In the genomic region with DNA sequence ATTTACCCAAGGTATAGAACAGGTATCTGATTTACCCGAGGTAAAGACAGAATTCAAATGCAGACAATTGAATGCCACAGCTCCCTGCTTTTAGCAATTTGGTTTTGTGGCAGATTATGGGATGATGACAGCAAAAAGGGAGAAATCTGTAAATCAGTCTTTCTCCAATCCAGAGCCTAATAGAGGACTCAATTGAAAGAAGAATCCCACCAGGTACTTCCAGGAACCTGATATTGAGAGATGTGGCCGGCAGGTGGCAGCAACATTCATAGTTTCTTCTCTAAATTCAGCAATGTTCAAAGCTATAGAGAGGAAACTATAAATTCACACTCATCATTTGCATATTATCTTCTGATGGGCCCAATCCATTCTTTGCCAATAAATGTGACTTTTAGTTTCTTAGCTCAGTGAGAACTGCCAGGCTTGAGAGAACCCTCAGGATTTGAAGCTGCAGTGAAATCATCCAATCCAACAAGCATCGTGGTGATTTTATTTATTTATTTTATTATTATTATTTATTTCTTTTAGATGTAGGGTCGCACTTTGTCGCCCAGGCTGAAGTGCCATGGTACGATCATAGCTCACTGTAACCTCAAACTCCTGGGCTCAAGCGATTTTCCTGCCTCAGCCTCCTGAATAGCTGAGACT, we compare ENCODE assay signal across 8 cellular contexts. TPM values are rescaled to one million over a fixed set of nuclear protein-coding genes. Genes with fewer than 3 reads are reported as not detected.
DNase-seq lines count a peak whose midpoint lies in the region; ATAC-seq, FAIRE-seq and TF ChIP-seq lines count a peak whose summit lies in the region.

No MANE protein-coding gene starts in this region.

- peak; percentile 74 to 81 for TF ChIP-seq RAD21 in liver (IDR thresholded peaks at IDR 0.05)

- DNase-seq in A172 (ENCODE audit: low spot score) = peak; percentile 40
- DNase-seq in GM19239 (ENCODE audit: insufficient read length, low spot score) = peak; percentile 43
- DNase-seq in NCI-H345 (lab: John Stamatoyannopoulos, UW) = peak; percentile 59
- peak; percentile 50 to 52 for DNase-seq in central memory CD8-positive, alpha-beta T cell (ENCODE audit: low spot score in 2 of 2)
- DNase-seq in stimulated activated CD8-positive, alpha-beta memory T cell treated with anti-CD3 and anti-CD28 coated beads, Interleukin-12 subunit alpha, Interleukin-12 subunit beta, amount 100 ng/mL, for 1 hour (ENCODE audit: low read depth) = peak; percentile 61

- peak; percentile 61 for TF ChIP-seq CTCF in liver (IDR thresholded peaks at IDR 0.05; ENCODE audit: low read depth, low read length, missing input control)

- no peak overlapping the region for H3K27ac ChIP-seq in liver (ENCODE audit: low read depth in 1 of 2, low read length in 2 of 2)

- peak; percentile 96 for FAIRE-seq in GM19239 (lab: Jason Lieb, UNC)

- H3K4me3 Mint-ChIP-seq in central memory CD8-positive, alpha-beta T cell = no peak overlapping the region

- no peaks in the 10 kb centered on the region for H3K36me3 ChIP-seq in liver (ENCODE audit: control insufficient read depth in 4 of 4, insufficient read depth in 3 of 4, low read depth in 1 of 4, low read length in 3 of 4)

- H3K4me1 Mint-ChIP-seq in central memory CD8-positive, alpha-beta T cell = no peaks in the 10 kb centered on the region

- H3K4me1 ChIP-seq in liver (ENCODE audit: control insufficient read depth in 4 of 4, insufficient read depth in 4 of 4, low read length in 3 of 4) = no peaks in the 10 kb centered on the region

- no peaks in the 10 kb centered on the region for H3K9me3 ChIP-seq in liver (ENCODE audit: control insufficient read depth in 4 of 4, low read length in 3 of 4)

- peak; percentile 68 to 73 for ATAC-seq in activated CD4-positive, CD25-positive, alpha-beta regulatory T cell treated with anti-CD3 and anti-CD28 coated beads, Interleukin-2, amount 50 U/mL, for 24 hours
- ATAC-seq in central memory CD8-positive, alpha-beta T cell (replicated peaks; ENCODE audit: extremely low read depth, poor library complexity, severe bottlenecking) = peak; percentile 52
- ATAC-seq in HG03460 (IDR thresholded peaks at IDR 0.05; ENCODE audit: unreplicated experiment) = no peak

- no peaks in the 10 kb centered on the region for H3K27me3 ChIP-seq in liver (ENCODE audit: control insufficient read depth in 4 of 4, insufficient read depth in 4 of 4, low read length in 3 of 4)

- no peaks in the 10 kb centered on the region for H3K9me3 Mint-ChIP-seq in central memory CD8-positive, alpha-beta T cell

- no peaks in the 10 kb centered on the region for H3K27me3 Mint-ChIP-seq in central memory CD8-positive, alpha-beta T cell

- no peak overlapping the region for H3K27ac Mint-ChIP-seq in central memory CD8-positive, alpha-beta T cell (ENCODE audit: low read depth)

- H3K4me3 ChIP-seq in liver (ENCODE audit: low read depth in 1 of 3, low read length in 3 of 3) = no peak overlapping the region

- 43% methylated on average over 7 of the region's 7 CpGs for WGBS in liver

- no peak overlapping the region for H3K9ac ChIP-seq in liver (ENCODE audit: low read depth in 1 of 2, low read length in 2 of 2)

- H3K36me3 Mint-ChIP-seq in central memory CD8-positive, alpha-beta T cell (ENCODE audit: insufficient read depth) = no peaks in the 10 kb centered on the region

TF ChIP-seq in liver, 16 proteins besides CTCF, POLR2A, EP300 and RAD21:
- TF ChIP-seq, protein P1, sequence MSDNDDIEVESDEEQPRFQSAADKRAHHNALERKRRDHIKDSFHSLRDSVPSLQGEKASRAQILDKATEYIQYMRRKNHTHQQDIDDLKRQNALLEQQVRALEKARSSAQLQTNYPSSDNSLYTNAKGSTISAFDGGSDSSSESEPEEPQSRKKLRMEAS (IDR thresholded peaks at IDR 0.05) = no peak
- TF ChIP-seq EGR1 (IDR thresholded peaks at IDR 0.05; ENCODE audit: low read depth in 2 of 2) (no peak), NR2F2 (IDR thresholded peaks at IDR 0.05) (no peak), FOXA1 (IDR thresholded peaks at IDR 0.05) (no peak), RXRA (IDR thresholded peaks at IDR 0.05) (no peak), GABPA (IDR thresholded peaks at IDR 0.05 in 1 of 2, conservative IDR thresholded peaks at IDR 0.05 in 1 of 2) (no peak), HNF4G (IDR thresholded peaks at IDR 0.05) (no peak), HNF4A (conservative IDR thresholded peaks at IDR 0.05) (no peak), JUND (IDR thresholded peaks at IDR 0.05) (no peak), YY1 (IDR thresholded peaks at IDR 0.05) (no peak), FOXA2 (IDR thresholded peaks at IDR 0.05) (no peak), SP1 (IDR thresholded peaks at IDR 0.05) (no peak), TAF1 (conservative IDR thresholded peaks at IDR 0.05) (no peak)
- TF ChIP-seq, protein P2, sequence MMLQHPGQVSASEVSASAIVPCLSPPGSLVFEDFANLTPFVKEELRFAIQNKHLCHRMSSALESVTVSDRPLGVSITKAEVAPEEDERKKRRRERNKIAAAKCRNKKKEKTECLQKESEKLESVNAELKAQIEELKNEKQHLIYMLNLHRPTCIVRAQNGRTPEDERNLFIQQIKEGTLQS (IDR thresholded peaks at IDR 0.05) = no peak
- TF ChIP-seq, protein P3, sequence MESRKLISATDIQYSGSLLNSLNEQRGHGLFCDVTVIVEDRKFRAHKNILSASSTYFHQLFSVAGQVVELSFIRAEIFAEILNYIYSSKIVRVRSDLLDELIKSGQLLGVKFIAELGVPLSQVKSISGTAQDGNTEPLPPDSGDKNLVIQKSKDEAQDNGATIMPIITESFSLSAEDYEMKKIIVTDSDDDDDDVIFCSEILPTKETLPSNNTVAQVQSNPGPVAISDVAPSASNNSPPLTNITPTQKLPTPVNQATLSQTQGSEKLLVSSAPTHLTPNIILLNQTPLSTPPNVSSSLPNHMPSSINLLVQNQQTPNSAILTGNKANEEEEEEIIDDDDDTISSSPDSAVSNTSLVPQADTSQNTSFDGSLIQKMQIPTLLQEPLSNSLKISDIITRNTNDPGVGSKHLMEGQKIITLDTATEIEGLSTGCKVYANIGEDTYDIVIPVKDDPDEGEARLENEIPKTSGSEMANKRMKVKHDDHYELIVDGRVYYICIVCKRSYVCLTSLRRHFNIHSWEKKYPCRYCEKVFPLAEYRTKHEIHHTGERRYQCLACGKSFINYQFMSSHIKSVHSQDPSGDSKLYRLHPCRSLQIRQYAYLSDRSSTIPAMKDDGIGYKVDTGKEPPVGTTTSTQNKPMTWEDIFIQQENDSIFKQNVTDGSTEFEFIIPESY (IDR thresholded peaks at IDR 0.05) = no peak
- TF ChIP-seq, protein P4, sequence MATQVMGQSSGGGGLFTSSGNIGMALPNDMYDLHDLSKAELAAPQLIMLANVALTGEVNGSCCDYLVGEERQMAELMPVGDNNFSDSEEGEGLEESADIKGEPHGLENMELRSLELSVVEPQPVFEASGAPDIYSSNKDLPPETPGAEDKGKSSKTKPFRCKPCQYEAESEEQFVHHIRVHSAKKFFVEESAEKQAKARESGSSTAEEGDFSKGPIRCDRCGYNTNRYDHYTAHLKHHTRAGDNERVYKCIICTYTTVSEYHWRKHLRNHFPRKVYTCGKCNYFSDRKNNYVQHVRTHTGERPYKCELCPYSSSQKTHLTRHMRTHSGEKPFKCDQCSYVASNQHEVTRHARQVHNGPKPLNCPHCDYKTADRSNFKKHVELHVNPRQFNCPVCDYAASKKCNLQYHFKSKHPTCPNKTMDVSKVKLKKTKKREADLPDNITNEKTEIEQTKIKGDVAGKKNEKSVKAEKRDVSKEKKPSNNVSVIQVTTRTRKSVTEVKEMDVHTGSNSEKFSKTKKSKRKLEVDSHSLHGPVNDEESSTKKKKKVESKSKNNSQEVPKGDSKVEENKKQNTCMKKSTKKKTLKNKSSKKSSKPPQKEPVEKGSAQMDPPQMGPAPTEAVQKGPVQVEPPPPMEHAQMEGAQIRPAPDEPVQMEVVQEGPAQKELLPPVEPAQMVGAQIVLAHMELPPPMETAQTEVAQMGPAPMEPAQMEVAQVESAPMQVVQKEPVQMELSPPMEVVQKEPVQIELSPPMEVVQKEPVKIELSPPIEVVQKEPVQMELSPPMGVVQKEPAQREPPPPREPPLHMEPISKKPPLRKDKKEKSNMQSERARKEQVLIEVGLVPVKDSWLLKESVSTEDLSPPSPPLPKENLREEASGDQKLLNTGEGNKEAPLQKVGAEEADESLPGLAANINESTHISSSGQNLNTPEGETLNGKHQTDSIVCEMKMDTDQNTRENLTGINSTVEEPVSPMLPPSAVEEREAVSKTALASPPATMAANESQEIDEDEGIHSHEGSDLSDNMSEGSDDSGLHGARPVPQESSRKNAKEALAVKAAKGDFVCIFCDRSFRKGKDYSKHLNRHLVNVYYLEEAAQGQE (IDR thresholded peaks at IDR 0.05) = no peak

RNA-seq across cellular contexts. Expression of a gene that starts 9.8 kb away (rescaled TPM):
- 4.0 and 6.0 TPM in 2 replicates for total RNA-seq in A172 (2014; rRNA removed; shearing (Covaris generic))
- total RNA-seq in liver = 10 to 100 TPM in 1 of 2 donors, 1 to 10 TPM in 1; 8.9 to 11.3 TPM
- polyA plus RNA-seq in liver = 10 to 100 TPM; 10.3 to 22.6 TPM

RNA-seq across cellular contexts. Expression of a gene that starts 30.9 kb away (rescaled TPM):
- 8.9 and 12.3 TPM in 2 replicates for total RNA-seq in A172 (2014; rRNA removed; shearing (Covaris generic))
- 10 to 100 TPM; 13.0 to 18.5 TPM for total RNA-seq in liver
- 10 to 100 TPM in 1 of 2 donors, 1 to 10 TPM in 1; 7.4 to 10.9 TPM for polyA plus RNA-seq in liver
